8 cellular contexts compared by ENCODE assay signal in genomic region chr7:131554880-131555516, GRCh38. TPM values are rescaled to one million over a fixed set of nuclear protein-coding genes. Genes with fewer than 3 reads are reported as not detected.
DNase-seq lines count a peak whose midpoint lies in the region; ATAC-seq and TF ChIP-seq lines count a peak whose summit lies in the region.
"Had no signal": no experiment of that assay in that cellular context is flagged by ENCODE, and none has a peak within 500 bp of the region (broad histone marks: within the 10 kb centered on the region; RNA-seq: fewer than 3 reads in every experiment).

No MANE protein-coding gene starts in this region.

- peaks cover 3 to 6% of the 10 kb centered on the region in 2 experiments; a peak in 4 of 5 replicates for H3K9me3 Mint-ChIP-seq in H9

- no peak overlapping the region for H2AK5ac ChIP-seq in H9 (ENCODE audit: insufficient read length, low read length)

- H3F3A ChIP-seq in PC-3 (ENCODE audit: low read length, unreplicated experiment), result no peaks in the 10 kb centered on the region

- H3K4me3 ChIP-seq in PC-3 (ENCODE audit: low read length) (peak overlapping the region; percentile 95), hepatocyte (peak overlapping the region; percentile 29), skeletal muscle tissue (ENCODE audit: low read length in 3 of 3) (peak overlapping the region; percentile 65 to 73 (median 66))

- H3K27ac ChIP-seq in H9 (ENCODE audit: insufficient read length, low read depth, low read length) (no peak overlapping the region), PC-3 (ENCODE audit: low read length) (no peak overlapping the region), hepatocyte (no peak overlapping the region), skeletal muscle tissue (ENCODE audit: low read depth, low read length) (peak overlapping the region; percentile 51)

- H2BK5ac ChIP-seq in H9 (ENCODE audit: insufficient read length, low read length), result no peak overlapping the region

- H2AFZ ChIP-seq in H9 (ENCODE audit: low read length) (no peak overlapping the region), PC-3 (ENCODE audit: low read length) (peak overlapping the region; percentile 86), hepatocyte (no peak overlapping the region)

- H3K9me2 ChIP-seq in PC-3 (replicated peaks; ENCODE audit: low read length) (no peaks in the 10 kb centered on the region), hepatocyte (replicated peaks; ENCODE audit: insufficient read depth) (no peaks in the 10 kb centered on the region)

- intact Hi-C loops in PC-3 (cut with micrococcal nuclease), result loop anchor here (2.0 to 5.0 kb wide), 5 partner anchors 14 to 98 kb away; no protein-coding TSS in a partner anchor

- H3K27me3 ChIP-seq in H9 (ENCODE audit: insufficient read depth, low read length) (no peaks in the 10 kb centered on the region), PC-3 (ENCODE audit: low read length) (no peaks in the 10 kb centered on the region), hepatocyte (peaks cover 17% of the 10 kb centered on the region), skeletal muscle tissue (ENCODE audit: control insufficient read depth in 3 of 3, insufficient read depth in 3 of 3, low read length in 3 of 3) (peaks cover 0 to 3% (median 0%) of the 10 kb centered on the region in 3 donors)

- H2BK120ac ChIP-seq in H9 (ENCODE audit: low read depth, low read length, poor library complexity, severe bottlenecking), result no peak overlapping the region

- peaks cover 51 to 58% (median 58%) of the 10 kb centered on the region in 3 experiments for H3K36me3 Mint-ChIP-seq in H9 (ENCODE audit: insufficient read depth in 1 of 3, low read depth in 3 of 3)

- H3K79me1 ChIP-seq in H9 (ENCODE audit: insufficient read depth, low read depth, low read length, poor library complexity, severe bottlenecking), result no peaks in the 10 kb centered on the region

- peaks cover 17% of the 10 kb centered on the region for H3K4me1 ChIP-seq in H9 (ENCODE audit: insufficient read depth, low read length)
- H3K4me1 ChIP-seq in PC-3 (ENCODE audit: insufficient read depth, low read length), result peaks cover 29% of the 10 kb centered on the region
- H3K4me1 ChIP-seq in hepatocyte (ENCODE audit: insufficient read depth), result peaks cover 6% of the 10 kb centered on the region
- H3K4me1 ChIP-seq in skeletal muscle tissue (ENCODE audit: control insufficient read depth in 3 of 3, insufficient read depth in 3 of 3, low read length in 3 of 3), result peaks cover 19 to 25% (median 20%) of the 10 kb centered on the region in 3 donors

- no peak overlapping the region for H4K8ac ChIP-seq in H9 (replicated peaks; ENCODE audit: insufficient read length, low read depth, low read length)

- H3K23ac ChIP-seq in H9 (ENCODE audit: insufficient read length, low read depth, low read length), result peak overlapping the region; percentile 16

- ATAC-seq in PC-3 (no peak), omental fat pad (ENCODE audit: low FRiP score) (no peak), GM21360 (IDR thresholded peaks at IDR 0.05; ENCODE audit: unreplicated experiment) (no peak), HG03342 (IDR thresholded peaks at IDR 0.05; ENCODE audit: unreplicated experiment) (no peak)

- BruUV-seq in PC-3 (replicated peaks; lab: Mats Ljungman, UMichigan), result no TSS peak

- TF ChIP-seq CTCF in H9 (conservative IDR thresholded peaks at IDR 0.05) (no peak), PC-3 (conservative IDR thresholded peaks at IDR 0.05; ENCODE audit: low read depth, low read length) (no peak), hepatocyte (IDR thresholded peaks at IDR 0.05; ENCODE audit: poor library complexity) (no peak), omental fat pad (IDR thresholded peaks at IDR 0.05) (no peak)

- H4K5ac ChIP-seq in H9 (ENCODE audit: insufficient read length, low read depth, low read length), result no peak overlapping the region

- peaks cover 5% of the 10 kb centered on the region for H4K20me1 ChIP-seq in H9 (ENCODE audit: control insufficient read depth, insufficient read depth, insufficient read length)
- H4K20me1 ChIP-seq in PC-3 (ENCODE audit: low read length), result peaks cover 18% of the 10 kb centered on the region; the same call in 1 of the 2 replicates
- H4K20me1 ChIP-seq in hepatocyte (ENCODE audit: insufficient read depth, poor library complexity, severe bottlenecking), result no peaks in the 10 kb centered on the region

- no peak overlapping the region for H4K91ac ChIP-seq in H9 (ENCODE audit: insufficient read length, low read depth, low read length)

- H3K79me2 ChIP-seq in H9 (ENCODE audit: insufficient read depth, low read length) (peaks cover 62% of the 10 kb centered on the region), PC-3 (ENCODE audit: low read length) (peaks cover 61% of the 10 kb centered on the region), hepatocyte (peaks cover 17% of the 10 kb centered on the region)

- peak overlapping the region; percentile 75 for H3K9ac ChIP-seq in H9 (ENCODE audit: extremely low read depth, insufficient read length, low read length)
- peak overlapping the region; percentile 71 for H3K9ac ChIP-seq in PC-3 (ENCODE audit: low read length)
- H3K9ac ChIP-seq in skeletal muscle tissue (ENCODE audit: low read depth in 1 of 3, low read length in 3 of 3), result peak overlapping the region; percentile 23 to 68 (median 54)

- H3K9me3 ChIP-seq in H9 (ENCODE audit: control insufficient read depth, low read depth, low read length) (no peaks in the 10 kb centered on the region), PC-3 (ENCODE audit: low read length) (no peaks in the 10 kb centered on the region), hepatocyte (ENCODE audit: low read depth) (no peaks in the 10 kb centered on the region), skeletal muscle tissue (ENCODE audit: control insufficient read depth in 3 of 3, low read length in 3 of 3) (no peaks in the 10 kb centered on the region)

- H2BK15ac ChIP-seq in H9 (ENCODE audit: low read depth, low read length), result no peak overlapping the region

- H3K56ac ChIP-seq in H9 (ENCODE audit: insufficient read length, low read depth, low read length), result no peak overlapping the region

- peak overlapping the region; percentile 15 for H3K18ac ChIP-seq in H9 (ENCODE audit: insufficient read length, low read depth, low read length)

- H3K36me3 ChIP-seq in PC-3 (ENCODE audit: low read depth, low read length), result 0 out of 2 replicates have a peak, but pooled peaks cover 4% of the 10 kb centered on the region
- H3K36me3 ChIP-seq in hepatocyte (replicated peaks; ENCODE audit: insufficient read depth, low read depth), result no peaks in the 10 kb centered on the region
- H3K36me3 ChIP-seq in skeletal muscle tissue (ENCODE audit: control insufficient read depth in 3 of 3, insufficient read depth in 3 of 3, low read length in 3 of 3), result no peaks in the 10 kb centered on the region

- WGBS in H9 (ENCODE audit: extremely low coverage, insufficient read length, low lambda C conversion rate), result no CpG with 5 or more reads among the region's 12 CpGs
- 20% methylated on average over 12 of the region's 12 CpGs for WGBS in hepatocyte (ENCODE audit: low lambda C conversion rate, missing lambda C conversion rate)

- DNase-seq in H9, result no peak
- DNase-seq in PC-3, result no peak
- no peak for DNase-seq in hepatocyte (ENCODE audit: low spot score)
- no peak for DNase-seq in omental fat pad (ENCODE audit: low spot score)
- DNase-seq: NCI-H748 treated with DMSO at 0.1 percent for 48 hours had no signal

- peaks cover 34% of the 10 kb centered on the region for H3K23me2 ChIP-seq in H9 (ENCODE audit: insufficient read length, low read depth, low read length, poor library complexity, severe bottlenecking)

- peak overlapping the region; percentile 82 to 96 (median 94) for H3K27ac Mint-ChIP-seq in H9

- peaks cover 64 to 67% of the 10 kb centered on the region in 2 experiments for H3K4me1 Mint-ChIP-seq in H9

- no peak overlapping the region for H3K4ac ChIP-seq in H9 (ENCODE audit: low read depth, low read length)

- H3K14ac ChIP-seq in H9 (ENCODE audit: insufficient read depth, low read length), result peak overlapping the region; percentile 59; the same call in 1 of the 2 replicates

- H3T11ph ChIP-seq in H9 (ENCODE audit: low read length), result no peak overlapping the region

- no peak overlapping the region for H2BK12ac ChIP-seq in H9 (ENCODE audit: insufficient read length, low read depth, low read length)

- peak overlapping the region; percentile 94 to 98 for H3K4me3 Mint-ChIP-seq in H9

- H2BK20ac ChIP-seq in H9 (ENCODE audit: low read depth, low read length, poor library complexity, severe bottlenecking), result no peak overlapping the region

- CTCF ChIA-PET in PC-3 (lab: Charles Lee), result no interaction called here

- H3K4me2 ChIP-seq in H9 (ENCODE audit: insufficient read depth, insufficient read length, low read length), result peak overlapping the region; percentile 82
- peak overlapping the region; percentile 94 for H3K4me2 ChIP-seq in PC-3 (ENCODE audit: low read length)
- peak overlapping the region; percentile 100 for H3K4me2 ChIP-seq in hepatocyte

- no peaks in the 10 kb centered on the region for H3K27me3 Mint-ChIP-seq in H9 (ENCODE audit: low read depth)

- POLR2A ChIA-PET in PC-3 (lab: Charles Lee; ENCODE audit: unreplicated experiment), result no interaction called here

RNA-seq across cellular contexts. Expression of gene PODXL, which starts 1.4 kb away (rescaled TPM):
- total RNA-seq in H9 (2021), result 727 and 732 TPM in 2 replicates
- 44.2 and 80.5 TPM in 2 replicates for total RNA-seq in PC-3 (2014; rRNA removed)
- total RNA-seq in hepatocyte, result 52.8 and 77.3 TPM in 2 replicates
- 84.1 and 99.2 TPM in 2 replicates for polyA plus RNA-seq in hepatocyte
- 18.8 TPM for total RNA-seq in skeletal muscle tissue
- total RNA-seq in omental fat pad, result 100 to 1,000 TPM in 1 of 4 donors, 10 to 100 TPM in 3; 40.0 to 102 (median 71.6) TPM

Comparison
In these comparisons a context has a peak if more than half of its experiments do, and no peak if none do; other contexts are left out.
1. H3K4me3 ChIP-seq: peak in every context shown above with its lines; median percentile 95 in PC-3; 66 in skeletal muscle tissue; 29 in hepatocyte.